34 cellular contexts compared by ENCODE assay signal in the genomic region with DNA sequence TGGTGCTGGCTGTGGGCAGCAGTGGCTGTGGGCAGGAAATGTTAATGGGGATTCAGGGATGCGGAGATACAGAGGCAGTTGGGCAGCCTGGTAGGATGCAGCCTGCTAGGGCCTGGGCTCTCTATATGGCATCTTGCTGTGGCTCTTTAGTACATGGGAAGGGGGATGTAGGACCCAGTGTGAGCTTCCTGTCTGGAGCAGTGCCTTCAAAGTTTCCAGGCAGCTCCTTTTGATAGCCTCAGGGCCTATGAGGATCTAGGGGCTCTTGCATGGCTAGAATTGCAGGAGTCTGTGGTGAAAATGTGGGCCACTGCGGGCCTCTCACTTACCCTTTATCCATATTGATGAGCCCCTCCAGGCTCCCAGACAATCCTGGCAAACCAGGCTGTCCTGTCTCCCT.
"Had no signal": no experiment of that assay in that cellular context is flagged by ENCODE, and none has a peak within 500 bp of the region (broad histone marks: within the 10 kb centered on the region; RNA-seq: fewer than 3 reads in every experiment).

No MANE protein-coding gene starts in this region.

- ATAC-seq: activated CD4-positive, alpha-beta T cell treated with anti-CD3 and anti-CD28 coated beads for 36 hours; activated CD8-positive, alpha-beta memory T cell treated with anti-CD3 and anti-CD28 coated beads, Interleukin-2, amount 10 ng/mL, durations not matched to agents 7 days and 5 days; activated CD8-positive, alpha-beta T cell treated with anti-CD3 and anti-CD28 coated beads, Interleukin-2, amount 10 ng/mL, durations not matched to agents 7 days and 5 days; activated naive CD4-positive, alpha-beta T cell treated with anti-CD3 and anti-CD28 coated beads, Interleukin-2, amount 50 U/mL, for 72 hours; gastroesophageal sphincter; T-helper 17 cell had no signal

- H3K36me3 ChIP-seq: ascending aorta, breast epithelium, cardiac muscle cell, colonic mucosa, esophagus squamous epithelium, gastroesophageal sphincter, WERI-Rb-1 had no signal

- H3K27me3 ChIP-seq: ascending aorta, breast epithelium, cardiac muscle cell, colonic mucosa, esophagus squamous epithelium, gastroesophageal sphincter had no signal

- H3K4me3 Mint-ChIP-seq: activated CD4-positive, alpha-beta memory T cell treated with anti-CD3 and anti-CD28 coated beads for 36 hours; activated CD4-positive, alpha-beta T cell treated with anti-CD3 and anti-CD28 coated beads for 36 hours; activated CD4-positive, alpha-beta T cell treated with anti-CD3 and anti-CD28 coated beads, Interleukin-2, amount 10 ng/mL, durations not matched to agents 24 days and 14 days; activated CD8-positive, alpha-beta memory T cell treated with anti-CD3 and anti-CD28 coated beads, Interleukin-2, amount 10 ng/mL, durations not matched to agents 7 days and 5 days; activated CD8-positive, alpha-beta T cell treated with anti-CD3 and anti-CD28 coated beads, Interleukin-2, amount 10 ng/mL, durations not matched to agents 7 days and 5 days; activated naive CD4-positive, alpha-beta T cell treated with anti-CD3 and anti-CD28 coated beads, Interleukin-2, amount 10 ng/mL, durations not matched to agents 7 days and 5 days; activated naive CD8-positive, alpha-beta T cell treated with anti-CD3 and anti-CD28 coated beads, Interleukin-2, amount 10 ng/mL, durations not matched to agents 7 days and 5 days; activated T-helper 1 cell treated with anti-CD3 and anti-CD28 coated beads, Interleukin-12 subunit alpha, Interleukin-12 subunit beta, Interleukin-2, Interleukin-4 antibody, amounts not matched to agents 30 ng/mL and 10 ng/mL and 1 ng/mL, durations not matched to agents 14 hours and 24 hours and 36 hours; brain; T-helper 17 cell; T-helper 2 cell treated with Interferon-gamma antibody and Interleukin-4, amounts not matched to agents 5 μg/mL and 100 μg/mL, for 36 hours had no signal

- H3K4me3 ChIP-seq: ascending aorta, breast epithelium, cardiac muscle cell, colonic mucosa, esophagus squamous epithelium, gastroesophageal sphincter had no signal

- H3K36me3 Mint-ChIP-seq: activated CD4-positive, alpha-beta memory T cell treated with anti-CD3 and anti-CD28 coated beads for 36 hours; activated CD8-positive, alpha-beta memory T cell treated with anti-CD3 and anti-CD28 coated beads, Interleukin-2, amount 10 ng/mL, durations not matched to agents 7 days and 5 days; activated naive CD4-positive, alpha-beta T cell treated with anti-CD3 and anti-CD28 coated beads, Interleukin-2, amount 10 ng/mL, durations not matched to agents 7 days and 5 days; activated naive CD8-positive, alpha-beta T cell treated with anti-CD3 and anti-CD28 coated beads, Interleukin-2, amount 10 ng/mL, durations not matched to agents 7 days and 5 days; brain had no signal

- H3K27ac Mint-ChIP-seq: activated CD4-positive, alpha-beta memory T cell treated with anti-CD3 and anti-CD28 coated beads for 36 hours; activated CD4-positive, alpha-beta T cell treated with anti-CD3 and anti-CD28 coated beads for 36 hours; activated CD4-positive, alpha-beta T cell treated with anti-CD3 and anti-CD28 coated beads, Interleukin-2, amount 10 ng/mL, durations not matched to agents 24 days and 14 days; activated CD8-positive, alpha-beta memory T cell treated with anti-CD3 and anti-CD28 coated beads, Interleukin-2, amount 10 ng/mL, durations not matched to agents 7 days and 5 days; activated CD8-positive, alpha-beta T cell treated with anti-CD3 and anti-CD28 coated beads, Interleukin-2, amount 10 ng/mL, durations not matched to agents 7 days and 5 days; activated naive CD4-positive, alpha-beta T cell treated with anti-CD3 and anti-CD28 coated beads, Interleukin-2, amount 10 ng/mL, durations not matched to agents 7 days and 5 days; activated naive CD4-positive, alpha-beta T cell treated with anti-CD3 and anti-CD28 coated beads, Interleukin-2, amount 50 U/mL, for 72 hours; activated naive CD8-positive, alpha-beta T cell treated with anti-CD3 and anti-CD28 coated beads, Interleukin-2, amount 10 ng/mL, durations not matched to agents 7 days and 5 days; activated T-helper 1 cell treated with anti-CD3 and anti-CD28 coated beads, Interleukin-12 subunit alpha, Interleukin-12 subunit beta, Interleukin-2, Interleukin-4 antibody, amounts not matched to agents 30 ng/mL and 10 ng/mL and 1 ng/mL, durations not matched to agents 14 hours and 24 hours and 36 hours; activated T-helper 2 cell treated with anti-CD3 and anti-CD28 coated beads, Interferon-gamma antibody, Interleukin-2, Interleukin-4, amounts not matched to agents 10 μg/mL and 5 μg/mL and 100 μg/mL, durations not matched to agents 14 hours and 24 hours and 36 hours; T-helper 17 cell; T-helper 2 cell treated with Interferon-gamma antibody and Interleukin-4, amounts not matched to agents 5 μg/mL and 100 μg/mL, for 36 hours had no signal

- H3K4me1 ChIP-seq: ascending aorta, breast epithelium, colonic mucosa, esophagus squamous epithelium, gastroesophageal sphincter had no signal

- DNase-seq: activated CD4-positive, alpha-beta memory T cell treated with anti-CD3 and anti-CD28 coated beads for 36 hours; activated CD4-positive, alpha-beta T cell treated with anti-CD3 and anti-CD28 coated beads for 36 hours; activated CD4-positive, alpha-beta T cell treated with anti-CD3 and anti-CD28 coated beads, Interleukin-2, amount 10 ng/mL, durations not matched to agents 24 days and 14 days; activated CD4-positive, CD25-positive, alpha-beta regulatory T cell; activated CD4-positive, CD25-positive, alpha-beta regulatory T cell treated with anti-CD3 and anti-CD28 coated beads, Interleukin-2, amount 50 U/mL, for 72 hours; activated CD8-positive, alpha-beta memory T cell treated with anti-CD3 and anti-CD28 coated beads, Interleukin-2, amount 10 ng/mL, durations not matched to agents 7 days and 5 days; activated CD8-positive, alpha-beta memory T cell treated with anti-CD3 and anti-CD28 coated beads, Interleukin-2, amount 50 U/mL, for 4 hours; activated CD8-positive, alpha-beta T cell treated with anti-CD3 and anti-CD28 coated beads, Interleukin-2, amount 10 ng/mL, durations not matched to agents 7 days and 5 days; activated gamma-delta T cell; activated naive CD4-positive, alpha-beta T cell; activated naive CD4-positive, alpha-beta T cell treated with anti-CD3 and anti-CD28 coated beads, Interleukin-2, amount 10 ng/mL, durations not matched to agents 7 days and 5 days; activated naive CD8-positive, alpha-beta T cell treated with anti-CD3 and anti-CD28 coated beads, Interleukin-2, amount 10 ng/mL, durations not matched to agents 7 days and 5 days; activated T-cell treated with anti-CD3 and anti-CD28 coated beads, Interleukin-2, amount 50 U/mL, for 1 hour; activated T-cell treated with anti-CD3 and anti-CD28 coated beads, Interleukin-2, amount 50 U/mL, for 48 hours; central memory CD4-positive, alpha-beta T cell; cerebellar nuclear complex; colonic mucosa; effector CD8-positive, alpha-beta T cell; esophagus squamous epithelium; foreskin melanocyte; T-helper 1 cell; T-helper 17 cell; T1000; WERI-Rb-1 had no signal

- H3K4me1 Mint-ChIP-seq: activated CD4-positive, alpha-beta T cell treated with anti-CD3 and anti-CD28 coated beads for 36 hours; activated CD4-positive, alpha-beta T cell treated with anti-CD3 and anti-CD28 coated beads, Interleukin-2, amount 10 ng/mL, durations not matched to agents 24 days and 14 days; activated CD8-positive, alpha-beta memory T cell treated with anti-CD3 and anti-CD28 coated beads, Interleukin-2, amount 10 ng/mL, durations not matched to agents 7 days and 5 days; activated naive CD4-positive, alpha-beta T cell treated with anti-CD3 and anti-CD28 coated beads, Interleukin-2, amount 10 ng/mL, durations not matched to agents 7 days and 5 days; activated naive CD8-positive, alpha-beta T cell treated with anti-CD3 and anti-CD28 coated beads, Interleukin-2, amount 10 ng/mL, durations not matched to agents 7 days and 5 days; T-helper 17 cell had no signal

- H3K27me3 Mint-ChIP-seq: activated CD4-positive, alpha-beta memory T cell treated with anti-CD3 and anti-CD28 coated beads for 36 hours; activated CD4-positive, alpha-beta T cell treated with anti-CD3 and anti-CD28 coated beads for 36 hours; activated CD4-positive, alpha-beta T cell treated with anti-CD3 and anti-CD28 coated beads, Interleukin-2, amount 10 ng/mL, durations not matched to agents 24 days and 14 days; activated CD8-positive, alpha-beta memory T cell treated with anti-CD3 and anti-CD28 coated beads, Interleukin-2, amount 10 ng/mL, durations not matched to agents 7 days and 5 days; activated naive CD4-positive, alpha-beta T cell treated with anti-CD3 and anti-CD28 coated beads, Interleukin-2, amount 10 ng/mL, durations not matched to agents 7 days and 5 days; activated naive CD8-positive, alpha-beta T cell treated with anti-CD3 and anti-CD28 coated beads, Interleukin-2, amount 10 ng/mL, durations not matched to agents 7 days and 5 days; T-helper 17 cell had no signal

- H3K27ac ChIP-seq: ascending aorta, breast epithelium, cardiac muscle cell, colonic mucosa, epithelial cell of prostate, esophagus squamous epithelium, gastroesophageal sphincter, WERI-Rb-1 had no signal
